ENCODE assay signal across 8 cellular contexts in genomic region chr2:71226965-71227560, GRCh38. TPM values are rescaled to one million over a fixed set of nuclear protein-coding genes. Genes with fewer than 3 reads are reported as not detected.
A peak's percentile ranks its signal among the peaks of the same experiment; 100 is the strongest.
DNase-seq lines count a peak whose midpoint lies in the region; ATAC-seq and TF ChIP-seq lines count a peak whose summit lies in the region.

Gene PAIP2B, minus strand, starts transcription at chr2:71227103. Its CDS starts 24,514 bp downstream, at chr2:71202589.

- H3K27ac Mint-ChIP-seq in nephron = peak within 1 kb of the TSS; percentile 8 to 91 (median 81)

- peak within 1 kb of the TSS; percentile 93 to 94 (median 94) for H3K4me3 Mint-ChIP-seq in nephron

- no peak for TF ChIP-seq CTCF in nephron (IDR thresholded peaks at IDR 0.05; ENCODE audit: unreplicated experiment in 3 of 3)

- H3K36me3 Mint-ChIP-seq in nephron (ENCODE audit: low read depth) = no peaks in the 10 kb centered on the region

- ATAC-seq in stimulated activated naive CD8-positive, alpha-beta T cell treated with anti-CD3 and anti-CD28 coated beads, Interleukin-15, Interleukin-2, amounts not matched to agents 100 U/mL and 50 U/mL, for 24 hours = peak; percentile 99

- peaks cover 8% of the 10 kb centered on the region for H3K9me3 Mint-ChIP-seq in nephron

- DNase-seq in Daoy (ENCODE audit: low read depth) = peak; percentile 99
- peak; percentile 94 for DNase-seq in GOT3 (lab: John Stamatoyannopoulos, UW)
- peak; percentile 99 for DNase-seq in LoVo (ENCODE audit: low spot score)
- DNase-seq in SHP77 (lab: John Stamatoyannopoulos, UW) = peak; percentile 99
- DNase-seq in activated gamma-delta T cell (lab: John Stamatoyannopoulos, UW) = peak; percentile 76
- DNase-seq in fibroblast of the conjunctiva (ENCODE audit: low read depth) = peak; percentile 98
- DNase-seq in stimulated activated naive CD8-positive, alpha-beta T cell treated with anti-CD3 and anti-CD28 coated beads, Interleukin-15, Interleukin-2, amounts not matched to agents 100 U/mL and 50 U/mL, for 24 hours = peak; percentile 96

- H3K4me1 Mint-ChIP-seq in nephron = no peaks in the 10 kb centered on the region

- no peaks in the 10 kb centered on the region for H3K27me3 Mint-ChIP-seq in nephron (ENCODE audit: low read depth)

RNA-seq across cellular contexts. Expression of gene PAIP2B, which starts in this region (rescaled TPM):
- total RNA-seq in Daoy (2014; rRNA removed; shearing (Covaris generic)) = 2.5 and 3.1 TPM in 2 replicates

Comparison
In these comparisons a context has a peak if more than half of its experiments do, and no peak if none do; other contexts are left out.
1. Peak in every context shown above with its lines: DNase-seq and ATAC-seq.